12 cellular contexts compared by ENCODE assay signal in the genomic region with DNA sequence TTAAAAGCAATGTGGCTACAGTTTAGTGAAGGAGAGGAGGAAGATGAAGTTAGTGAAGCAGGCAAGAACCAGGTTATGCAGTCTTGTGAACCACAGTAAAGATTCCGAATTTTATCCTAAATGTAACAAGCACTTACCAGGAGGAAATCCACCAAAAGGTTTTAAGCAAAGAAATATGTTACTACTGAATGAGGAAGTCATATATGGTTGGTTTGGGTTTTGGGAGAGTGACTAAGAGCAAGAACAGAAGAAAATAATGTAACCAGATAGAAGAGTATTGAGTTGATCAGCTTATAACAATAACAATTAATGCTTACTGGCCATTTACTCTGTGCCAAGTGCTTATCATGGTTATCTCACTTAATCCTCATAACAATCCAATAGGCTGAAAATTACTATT. TPM values are rescaled to one million over a fixed set of nuclear protein-coding genes. Genes with fewer than 3 reads are reported as not detected.
DNase-seq lines count a peak whose midpoint lies in the region; ATAC-seq and TF ChIP-seq lines count a peak whose summit lies in the region.
"Had no signal": no experiment of that assay in that cellular context is flagged by ENCODE, and none has a peak within 500 bp of the region (broad histone marks: within the 10 kb centered on the region; RNA-seq: fewer than 3 reads in every experiment).

No MANE protein-coding gene starts in this region.

- intact Hi-C loops in activated CD8-positive, alpha-beta T cell treated with anti-CD3 and anti-CD28 coated beads for 36 hours (cut with micrococcal nuclease): no loop called here
- intact Hi-C loops in ovary (cut with DNase I) (no loop called here), left ventricle myocardium superior (cut with micrococcal nuclease) (no loop called here)

- peaks cover 47 to 62% (median 60%) of the 10 kb centered on the region in 3 donors for H3K4me1 Mint-ChIP-seq in CD8-positive, alpha-beta memory T cell
- peaks cover 30 to 43% (median 39%) of the 10 kb centered on the region in 3 donors for H3K4me1 Mint-ChIP-seq in IgD-negative memory B cell
- peaks cover 48% of the 10 kb centered on the region for H3K4me1 Mint-ChIP-seq in activated CD8-positive, alpha-beta T cell treated with anti-CD3 and anti-CD28 coated beads for 36 hours (ENCODE audit: low read depth)
- peaks cover 51 to 55% of the 10 kb centered on the region in 2 donors for H3K4me1 Mint-ChIP-seq in natural killer cell treated with Interleukin-12 subunit alpha and Interleukin-12 subunit beta and Interleukin-15 and Interleukin-18, amount 100 ng/mL, for 72 hours (ENCODE audit: low read depth in 2 of 2)

- H3K4me1 ChIP-seq in CD8-positive, alpha-beta memory T cell (ENCODE audit: insufficient read depth, low read length): peaks cover 36% of the 10 kb centered on the region
- peaks cover 7% of the 10 kb centered on the region for H3K4me1 ChIP-seq in ovary (ENCODE audit: insufficient read depth)

- no peaks in the 10 kb centered on the region for H3K27me3 ChIP-seq in CD8-positive, alpha-beta memory T cell (ENCODE audit: insufficient read depth, low read length, poor library complexity, severe bottlenecking)
- no peaks in the 10 kb centered on the region for H3K27me3 ChIP-seq in ovary
- H3K27me3 ChIP-seq: SJCRH30, transverse colon had no signal

- peak overlapping the region; percentile 12 to 100 (median 94) for H3K27ac Mint-ChIP-seq in CD8-positive, alpha-beta memory T cell
- H3K27ac Mint-ChIP-seq in IgD-negative memory B cell: peak overlapping the region in 1 of 3 donors; percentile 99
- peak overlapping the region; percentile 100 for H3K27ac Mint-ChIP-seq in activated CD8-positive, alpha-beta T cell treated with anti-CD3 and anti-CD28 coated beads for 36 hours
- peak overlapping the region; percentile 93 to 98 for H3K27ac Mint-ChIP-seq in natural killer cell treated with Interleukin-12 subunit alpha and Interleukin-12 subunit beta and Interleukin-15 and Interleukin-18, amount 100 ng/mL, for 72 hours

- H3K36me3 ChIP-seq in CD8-positive, alpha-beta memory T cell (ENCODE audit: insufficient read depth, low read length): peaks cover 9% of the 10 kb centered on the region
- H3K36me3 ChIP-seq in ovary: no peaks in the 10 kb centered on the region
- H3K36me3 ChIP-seq: transverse colon had no signal

- H3K4me3 ChIP-seq in CD8-positive, alpha-beta memory T cell (ENCODE audit: low read length): no peak overlapping the region
- H3K4me3 ChIP-seq in ovary: no peak overlapping the region
- H3K4me3 ChIP-seq: SJCRH30, transverse colon had no signal

- TF ChIP-seq EP300 in ovary (IDR thresholded peaks at IDR 0.05): no peak

- H3K36me3 Mint-ChIP-seq in CD8-positive, alpha-beta memory T cell: peaks cover 4 to 58% (median 12%) of the 10 kb centered on the region in 3 donors
- no peaks in the 10 kb centered on the region for H3K36me3 Mint-ChIP-seq in IgD-negative memory B cell
- H3K36me3 Mint-ChIP-seq in activated CD8-positive, alpha-beta T cell treated with anti-CD3 and anti-CD28 coated beads for 36 hours (ENCODE audit: low read depth): peaks cover 69% of the 10 kb centered on the region
- H3K36me3 Mint-ChIP-seq in natural killer cell treated with Interleukin-12 subunit alpha and Interleukin-12 subunit beta and Interleukin-15 and Interleukin-18, amount 100 ng/mL, for 72 hours: peaks cover 30% of the 10 kb centered on the region

- H3K9me3 Mint-ChIP-seq in CD8-positive, alpha-beta memory T cell: no peaks in the 10 kb centered on the region
- H3K9me3 Mint-ChIP-seq in IgD-negative memory B cell: no peaks in the 10 kb centered on the region
- no peaks in the 10 kb centered on the region for H3K9me3 Mint-ChIP-seq in activated CD8-positive, alpha-beta T cell treated with anti-CD3 and anti-CD28 coated beads for 36 hours
- H3K9me3 Mint-ChIP-seq in natural killer cell treated with Interleukin-12 subunit alpha and Interleukin-12 subunit beta and Interleukin-15 and Interleukin-18, amount 100 ng/mL, for 72 hours: no peaks in the 10 kb centered on the region

- 78 to 88% (median 84%) methylated on average over 1 of the region's 1 CpG for WGBS in ovary, 3 donors

- no peaks in the 10 kb centered on the region for H3K9me3 ChIP-seq in CD8-positive, alpha-beta memory T cell (ENCODE audit: low read length)
- H3K9me3 ChIP-seq in ovary: no peaks in the 10 kb centered on the region
- H3K9me3 ChIP-seq: SJCRH30, transverse colon had no signal

- no peak for TF ChIP-seq CTCF in activated CD8-positive, alpha-beta T cell treated with anti-CD3 and anti-CD28 coated beads for 36 hours (IDR thresholded peaks at IDR 0.05)
- TF ChIP-seq CTCF in ovary (IDR thresholded peaks at IDR 0.05): no peak

- TF ChIP-seq POLR2A in ovary (IDR thresholded peaks at IDR 0.05): no peak

- no peaks in the 10 kb centered on the region for H3K27me3 Mint-ChIP-seq in CD8-positive, alpha-beta memory T cell
- no peaks in the 10 kb centered on the region for H3K27me3 Mint-ChIP-seq in IgD-negative memory B cell
- H3K27me3 Mint-ChIP-seq in activated CD8-positive, alpha-beta T cell treated with anti-CD3 and anti-CD28 coated beads for 36 hours: no peaks in the 10 kb centered on the region
- H3K27me3 Mint-ChIP-seq in natural killer cell treated with Interleukin-12 subunit alpha and Interleukin-12 subunit beta and Interleukin-15 and Interleukin-18, amount 100 ng/mL, for 72 hours: no peaks in the 10 kb centered on the region

- POLR2A ChIA-PET in CD8-positive, alpha-beta memory T cell (lab: Charles Lee): no interaction called here
- POLR2A ChIA-PET in activated CD8-positive, alpha-beta T cell treated with anti-CD3 and anti-CD28 coated beads for 36 hours (lab: Charles Lee): no interaction called here

- CTCF ChIA-PET in CD8-positive, alpha-beta memory T cell (lab: Charles Lee): no interaction called here
- CTCF ChIA-PET in activated CD8-positive, alpha-beta T cell treated with anti-CD3 and anti-CD28 coated beads for 36 hours (lab: Charles Lee): no interaction called here

- peak overlapping the region in 6 of 7 donors; percentile 91 to 99 (median 98) for H3K4me3 Mint-ChIP-seq in CD8-positive, alpha-beta memory T cell
- peak overlapping the region; percentile 42 to 98 (median 92) for H3K4me3 Mint-ChIP-seq in IgD-negative memory B cell
- peak overlapping the region; percentile 88 for H3K4me3 Mint-ChIP-seq in activated CD8-positive, alpha-beta T cell treated with anti-CD3 and anti-CD28 coated beads for 36 hours
- H3K4me3 Mint-ChIP-seq in natural killer cell treated with Interleukin-12 subunit alpha and Interleukin-12 subunit beta and Interleukin-15 and Interleukin-18, amount 100 ng/mL, for 72 hours: peak overlapping the region; percentile 97

- ATAC-seq in activated CD8-positive, alpha-beta T cell treated with anti-CD3 and anti-CD28 coated beads for 36 hours: no peak
- no peak for ATAC-seq in natural killer cell treated with Interleukin-12 subunit alpha and Interleukin-12 subunit beta and Interleukin-15 and Interleukin-18, amount 100 ng/mL, for 72 hours
- ATAC-seq in HG03196 (IDR thresholded peaks at IDR 0.05; ENCODE audit: unreplicated experiment) (no peak), left ventricle myocardium superior (no peak)

- no peak for DNase-seq in CD8-positive, alpha-beta memory T cell
- no peak for DNase-seq in activated CD8-positive, alpha-beta T cell treated with anti-CD3 and anti-CD28 coated beads for 36 hours
- DNase-seq in natural killer cell treated with Interleukin-12 subunit alpha and Interleukin-12 subunit beta and Interleukin-15 and Interleukin-18, amount 100 ng/mL, for 72 hours (ENCODE audit: low spot score): no peak
- DNase-seq in activated CD4-positive, CD25-positive, alpha-beta regulatory T cell treated with anti-CD3 and anti-CD28 coated beads, Interleukin-2, amount 50 U/mL, for 72 hours: no peak
- no peak for DNase-seq in ovary
- DNase-seq in left ventricle myocardium superior: no peak
- DNase-seq: caudate nucleus, DMS79, SJCRH30, transverse colon had no signal

- H3K27ac ChIP-seq in CD8-positive, alpha-beta memory T cell (ENCODE audit: low read depth, low read length): no peak overlapping the region
- no peak overlapping the region for H3K27ac ChIP-seq in ovary
- H3K27ac ChIP-seq: SJCRH30 had no signal

RNA-seq across cellular contexts. Expression of a gene that starts 1.9 kb away (rescaled TPM):
- 10 to 100 TPM; 29.9 to 31.5 TPM for total RNA-seq in CD8-positive, alpha-beta memory T cell
- 12.5 TPM for polyA plus RNA-seq in CD8-positive, alpha-beta memory T cell
- polyA plus RNA-seq in IgD-negative memory B cell: 9.8 TPM
- total RNA-seq in activated CD8-positive, alpha-beta T cell treated with anti-CD3 and anti-CD28 coated beads for 36 hours: 10 to 100 TPM; 51.7 to 53.2 TPM
- 10 to 100 TPM; 34.0 to 63.8 TPM for total RNA-seq in natural killer cell treated with Interleukin-12 subunit alpha and Interleukin-12 subunit beta and Interleukin-15 and Interleukin-18, amount 100 ng/mL, for 72 hours
- 10 to 100 TPM; 13.3 to 56.8 (median 21.3) TPM for total RNA-seq in ovary
- polyA plus RNA-seq in ovary: 1 to 10 TPM; 4.2 to 6.1 TPM
- 6.6 TPM for total RNA-seq in left ventricle myocardium superior

RNA-seq across cellular contexts. Expression of a gene that starts 2.3 kb away (rescaled TPM):
- total RNA-seq in CD8-positive, alpha-beta memory T cell: 100 to 1,000 TPM; 131 to 135 TPM
- polyA plus RNA-seq in CD8-positive, alpha-beta memory T cell: 22.5 TPM
- 16.7 TPM for polyA plus RNA-seq in IgD-negative memory B cell
- total RNA-seq in activated CD8-positive, alpha-beta T cell treated with anti-CD3 and anti-CD28 coated beads for 36 hours: 100 to 1,000 TPM; 106 to 119 TPM
- total RNA-seq in natural killer cell treated with Interleukin-12 subunit alpha and Interleukin-12 subunit beta and Interleukin-15 and Interleukin-18, amount 100 ng/mL, for 72 hours: 100 to 1,000 TPM in 1 of 2 donors, 10 to 100 TPM in 1; 92.9 to 147 TPM
- 10 to 100 TPM; 28.3 to 53.9 (median 33.2) TPM for total RNA-seq in ovary
- polyA plus RNA-seq in ovary: 10 to 100 TPM; 16.2 to 34.3 TPM
- total RNA-seq in left ventricle myocardium superior: 18.6 TPM

RNA-seq across cellular contexts. Expression of a gene that starts 41.4 kb away (rescaled TPM):
- under 1 TPM in 1 of 2 experiments, not detected in 1; 0.16 TPM for total RNA-seq in CD8-positive, alpha-beta memory T cell
- polyA plus RNA-seq in CD8-positive, alpha-beta memory T cell: 0.49 TPM
- 0.40 TPM for polyA plus RNA-seq in IgD-negative memory B cell
- under 1 TPM; 0.34 to 0.49 TPM for total RNA-seq in activated CD8-positive, alpha-beta T cell treated with anti-CD3 and anti-CD28 coated beads for 36 hours
- under 1 TPM in 1 of 2 donors, not detected in 1; 0.74 TPM for total RNA-seq in natural killer cell treated with Interleukin-12 subunit alpha and Interleukin-12 subunit beta and Interleukin-15 and Interleukin-18, amount 100 ng/mL, for 72 hours
- total RNA-seq in ovary: 1 to 10 TPM in 3 of 7 donors, under 1 TPM in 4; 0.24 to 1.5 (median 0.91) TPM
- polyA plus RNA-seq in ovary: under 1 TPM; 0.21 to 0.88 TPM
- 0.55 TPM for total RNA-seq in left ventricle myocardium superior
